ENCODE assay signal across 10 cellular contexts in the genomic region with DNA sequence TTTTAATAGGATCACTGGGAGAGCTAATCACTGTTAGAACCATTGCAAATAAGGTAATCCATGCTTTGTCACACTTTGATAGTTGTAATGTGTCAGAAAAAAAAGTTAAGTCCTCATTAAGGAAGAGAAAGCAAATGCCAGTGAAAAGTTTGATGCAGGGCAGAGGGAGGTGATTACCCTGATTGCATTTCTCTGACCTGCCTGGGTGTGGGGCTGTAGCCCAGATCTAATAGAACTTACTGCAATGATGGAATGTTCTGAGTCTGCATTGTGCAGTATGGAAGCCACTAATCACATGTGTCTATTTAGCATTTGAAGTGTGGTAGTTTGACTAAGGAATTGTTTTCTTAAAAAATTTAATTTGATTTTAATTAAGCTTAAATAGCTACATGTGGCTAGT.
A peak's percentile ranks its signal among the peaks of the same experiment; 100 is the strongest.
DNase-seq lines count a peak whose midpoint lies in the region; ATAC-seq and TF ChIP-seq lines count a peak whose summit lies in the region.
"Had no signal": no experiment of that assay in that cellular context is flagged by ENCODE, and none has a peak within 500 bp of the region (broad histone marks: within the 10 kb centered on the region; RNA-seq: fewer than 3 reads in every experiment).

No MANE protein-coding gene starts in this region.

- no peak overlapping the region for H2AFZ ChIP-seq in Karpas-422 (ENCODE audit: low read length)

- no peaks in the 10 kb centered on the region for H3K79me2 ChIP-seq in Karpas-422 (ENCODE audit: low read length)

- intact Hi-C loops in dorsolateral prefrontal cortex (cut with DNase I) = no loop called here

- H3K4me1 ChIP-seq in BE2C (no peaks in the 10 kb centered on the region), Karpas-422 (ENCODE audit: low read length) (no peaks in the 10 kb centered on the region)

- H3K27ac Mint-ChIP-seq in naive thymus-derived CD8-positive, alpha-beta T cell = no peak overlapping the region
- no peak overlapping the region for H3K27ac Mint-ChIP-seq in effector memory CD8-positive, alpha-beta T cell
- no peak overlapping the region for H3K27ac Mint-ChIP-seq in activated naive CD4-positive, alpha-beta T cell treated with anti-CD3 and anti-CD28 coated beads, Interleukin-2, amount 10 ng/mL, durations not matched to agents 7 days and 5 days

- H3K27me3 Mint-ChIP-seq in naive thymus-derived CD8-positive, alpha-beta T cell = peaks cover 0 to 10% (median 0%) of the 10 kb centered on the region in 5 donors
- H3K27me3 Mint-ChIP-seq in effector memory CD8-positive, alpha-beta T cell = peaks cover 0 to 15% of the 10 kb centered on the region in 2 donors
- H3K27me3 Mint-ChIP-seq in activated naive CD4-positive, alpha-beta T cell treated with anti-CD3 and anti-CD28 coated beads, Interleukin-2, amount 10 ng/mL, durations not matched to agents 7 days and 5 days = no peaks in the 10 kb centered on the region

- POLR2A ChIA-PET in naive thymus-derived CD8-positive, alpha-beta T cell (lab: Charles Lee) = no interaction called here

- no peaks in the 10 kb centered on the region for H3K9me3 ChIP-seq in BE2C
- no peaks in the 10 kb centered on the region for H3K9me3 ChIP-seq in Karpas-422 (ENCODE audit: low read length)

- no peak overlapping the region for H3K9ac ChIP-seq in Karpas-422 (ENCODE audit: low read length)

- H3K27ac ChIP-seq in Karpas-422 (ENCODE audit: low read length) = no peak overlapping the region
- no peak overlapping the region for H3K27ac ChIP-seq in dorsolateral prefrontal cortex
- H3K27ac ChIP-seq: SK-N-MC had no signal

- CTCF ChIA-PET in activated naive CD4-positive, alpha-beta T cell treated with anti-CD3 and anti-CD28 coated beads, Interleukin-2, amount 10 ng/mL, durations not matched to agents 7 days and 5 days (lab: Charles Lee) = interaction anchor here (1.3 to 3.0 kb wide), 2 partner anchors 9 to 210 kb away, joined by 3 to 12 read pairs; no protein-coding TSS in a partner anchor

- H3K4me3 Mint-ChIP-seq in naive thymus-derived CD8-positive, alpha-beta T cell = no peak overlapping the region
- no peak overlapping the region for H3K4me3 Mint-ChIP-seq in effector memory CD8-positive, alpha-beta T cell
- H3K4me3 Mint-ChIP-seq in activated naive CD4-positive, alpha-beta T cell treated with anti-CD3 and anti-CD28 coated beads, Interleukin-2, amount 10 ng/mL, durations not matched to agents 7 days and 5 days = no peak overlapping the region

- ATAC-seq in GM18870 (IDR thresholded peaks at IDR 0.05; ENCODE audit: unreplicated experiment) (peak; percentile 70), GM19452 (IDR thresholded peaks at IDR 0.05; ENCODE audit: unreplicated experiment) (no peak)
- no peak for ATAC-seq in naive thymus-derived CD8-positive, alpha-beta T cell
- ATAC-seq in effector memory CD8-positive, alpha-beta T cell (replicated peaks) = no peak

- TF ChIP-seq CTCF in BE2C (IDR thresholded peaks at IDR 0.05; ENCODE audit: low read depth, low read length) (peak; percentile 34), dorsolateral prefrontal cortex (IDR thresholded peaks at IDR 0.05 in 54 of 56, conservative IDR thresholded peaks at IDR 0.05 in 2 of 56; ENCODE audit: low read depth in 1 of 56, partially characterized antibody in 56 of 56) (peak in 37 of 56 donors; percentile 10 to 69 (median 34))

- DNase-seq in BE2C (no peak), Karpas-422 (peak; percentile 57), dorsolateral prefrontal cortex (no peak)
- DNase-seq in naive thymus-derived CD8-positive, alpha-beta T cell = no peak
- DNase-seq in effector memory CD8-positive, alpha-beta T cell = no peak
- DNase-seq in activated naive CD4-positive, alpha-beta T cell treated with anti-CD3 and anti-CD28 coated beads, Interleukin-2, amount 10 ng/mL, durations not matched to agents 7 days and 5 days = no peak
- DNase-seq: GDM1 had no signal

- H3K27me3 ChIP-seq in BE2C (no peaks in the 10 kb centered on the region), Karpas-422 (ENCODE audit: low read length) (no peaks in the 10 kb centered on the region), dorsolateral prefrontal cortex (no peaks in the 10 kb centered on the region)

- no peaks in the 10 kb centered on the region for H3K9me2 ChIP-seq in Karpas-422 (replicated peaks; ENCODE audit: insufficient read depth, low read length)

- H3K36me3 ChIP-seq in BE2C = no peaks in the 10 kb centered on the region
- no peaks in the 10 kb centered on the region for H3K36me3 ChIP-seq in Karpas-422 (ENCODE audit: insufficient read depth, low read length)

- no peak overlapping the region for H3K4me2 ChIP-seq in Karpas-422 (ENCODE audit: low read depth, low read length, poor library complexity, severe bottlenecking)

- H3K36me3 Mint-ChIP-seq in naive thymus-derived CD8-positive, alpha-beta T cell = no peaks in the 10 kb centered on the region
- H3K36me3 Mint-ChIP-seq in effector memory CD8-positive, alpha-beta T cell (ENCODE audit: insufficient read depth) = no peaks in the 10 kb centered on the region
- H3K36me3 Mint-ChIP-seq in activated naive CD4-positive, alpha-beta T cell treated with anti-CD3 and anti-CD28 coated beads, Interleukin-2, amount 10 ng/mL, durations not matched to agents 7 days and 5 days = no peaks in the 10 kb centered on the region

- no peaks in the 10 kb centered on the region for H3K4me1 Mint-ChIP-seq in naive thymus-derived CD8-positive, alpha-beta T cell
- H3K4me1 Mint-ChIP-seq in effector memory CD8-positive, alpha-beta T cell (ENCODE audit: low read depth in 2 of 2) = no peaks in the 10 kb centered on the region
- no peaks in the 10 kb centered on the region for H3K4me1 Mint-ChIP-seq in activated naive CD4-positive, alpha-beta T cell treated with anti-CD3 and anti-CD28 coated beads, Interleukin-2, amount 10 ng/mL, durations not matched to agents 7 days and 5 days

- H3K4me3 ChIP-seq in BE2C (ENCODE audit: low read depth, low read length) (no peak overlapping the region), Karpas-422 (ENCODE audit: low read length) (no peak overlapping the region), dorsolateral prefrontal cortex (no peak overlapping the region)
- H3K4me3 ChIP-seq: SK-N-MC had no signal

- no peaks in the 10 kb centered on the region for H3K9me3 Mint-ChIP-seq in naive thymus-derived CD8-positive, alpha-beta T cell
- H3K9me3 Mint-ChIP-seq in effector memory CD8-positive, alpha-beta T cell = no peaks in the 10 kb centered on the region
- H3K9me3 Mint-ChIP-seq in activated naive CD4-positive, alpha-beta T cell treated with anti-CD3 and anti-CD28 coated beads, Interleukin-2, amount 10 ng/mL, durations not matched to agents 7 days and 5 days = no peaks in the 10 kb centered on the region

- H4K20me1 ChIP-seq in Karpas-422 (ENCODE audit: insufficient read depth, low read depth, low read length) = no peaks in the 10 kb centered on the region
